In the genomic region with DNA sequence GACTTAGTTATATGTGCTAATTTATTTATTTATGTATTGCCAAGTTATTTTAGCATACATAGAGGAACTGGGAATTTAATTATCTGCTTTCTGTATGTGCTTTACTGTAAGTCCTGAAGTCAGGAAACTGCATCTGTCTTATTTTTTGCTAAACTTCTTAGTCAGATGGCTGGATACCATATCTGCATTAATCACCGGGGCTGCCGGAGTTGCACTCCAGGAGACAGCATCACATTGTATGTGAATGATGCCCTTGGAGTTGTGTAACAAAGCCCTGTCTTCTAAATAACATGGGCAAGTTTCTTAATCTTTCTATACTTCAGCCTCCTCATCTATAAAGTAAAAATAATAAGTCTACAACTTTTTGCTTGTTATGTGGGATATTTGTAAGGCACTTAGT, we compare ENCODE assay signal across 22 cellular contexts.
DNase-seq lines count a peak whose midpoint lies in the region; ATAC-seq and TF ChIP-seq lines count a peak whose summit lies in the region.
"Had no signal": no experiment of that assay in that cellular context is flagged by ENCODE, and none has a peak within 500 bp of the region (broad histone marks: within the 10 kb centered on the region; RNA-seq: fewer than 3 reads in every experiment).

No MANE protein-coding gene starts in this region.

- in situ Hi-C loops in GM13977 (cut with MboI; ENCODE audit: low pct_unique_long_range_greater_than_20kb, low sequenced_read_pairs, unreplicated experiment): no loop called here

- H3T11ph ChIP-seq in H9 (ENCODE audit: low read length): no peak overlapping the region

- no peaks in the 10 kb centered on the region for H3K79me2 ChIP-seq in H9 (ENCODE audit: insufficient read depth, low read length)

- WGBS in H9 (ENCODE audit: extremely low coverage, insufficient read length, low lambda C conversion rate): no CpG with 5 or more reads among the region's 2 CpGs

- H3K27ac Mint-ChIP-seq in HFFc6: peak overlapping the region; percentile 65
- H3K27ac Mint-ChIP-seq in H9: peak overlapping the region in 1 of 3 experiments; percentile 79; a peak in 2 of 7 replicates
- H3K27ac Mint-ChIP-seq: activated naive CD8-positive, alpha-beta T cell treated with anti-CD3 and anti-CD28 coated beads, Interleukin-2, amount 50 U/mL, for 24 hours had no signal

- no peak overlapping the region for H3K9ac ChIP-seq in H9 (ENCODE audit: extremely low read depth, insufficient read length, low read length)
- H3K9ac ChIP-seq: KMS-11 had no signal

- no peak overlapping the region for H3K4me3 ChIP-seq in fibroblast of the aortic adventitia (ENCODE audit: low read depth, low read length)
- H3K4me3 ChIP-seq: right atrium auricular region, SJSA1 had no signal

- no peak overlapping the region for H4K91ac ChIP-seq in H9 (ENCODE audit: insufficient read length, low read depth, low read length)

- H3K4me3 Mint-ChIP-seq in HFFc6 (no peak overlapping the region), H9 (no peak overlapping the region)
- H3K4me3 Mint-ChIP-seq: activated naive CD8-positive, alpha-beta T cell treated with anti-CD3 and anti-CD28 coated beads, Interleukin-2, amount 50 U/mL, for 24 hours had no signal

- H2BK5ac ChIP-seq in H9 (ENCODE audit: insufficient read length, low read length): no peak overlapping the region

- H3K4me2 ChIP-seq in H9 (ENCODE audit: insufficient read depth, insufficient read length, low read length): no peak overlapping the region
- H3K4me2 ChIP-seq: KMS-11 had no signal

- H4K8ac ChIP-seq in H9 (replicated peaks; ENCODE audit: insufficient read length, low read depth, low read length): no peak overlapping the region

- no peaks in the 10 kb centered on the region for H3K27me3 ChIP-seq in H9 (ENCODE audit: insufficient read depth, low read length)
- H3K27me3 ChIP-seq: right atrium auricular region, SJSA1 had no signal

- H3K79me1 ChIP-seq in H9 (ENCODE audit: insufficient read depth, low read depth, low read length, poor library complexity, severe bottlenecking): no peaks in the 10 kb centered on the region

- no peak overlapping the region for H2AK5ac ChIP-seq in H9 (ENCODE audit: insufficient read length, low read length)

- no peak overlapping the region for H3K14ac ChIP-seq in H9 (ENCODE audit: insufficient read depth, low read length)

- H3K36me3 Mint-ChIP-seq in HFFc6 (ENCODE audit: low read depth) (peaks cover 22% of the 10 kb centered on the region), H9 (ENCODE audit: insufficient read depth in 1 of 3, low read depth in 3 of 3) (peaks cover 0 to 21% (median 18%) of the 10 kb centered on the region in 3 experiments; a peak in 5 of 7 replicates)

- no peak overlapping the region for H3K27ac ChIP-seq in H9 (ENCODE audit: insufficient read length, low read depth, low read length)
- H3K27ac ChIP-seq: KMS-11, right atrium auricular region, SJSA1, WERI-Rb-1 had no signal

- no peaks in the 10 kb centered on the region for H3K23me2 ChIP-seq in H9 (ENCODE audit: insufficient read length, low read depth, low read length, poor library complexity, severe bottlenecking)

- intact Hi-C loops in left ventricle myocardium superior (cut with micrococcal nuclease): no loop called here

- H3K4me1 Mint-ChIP-seq in HFFc6 (ENCODE audit: low read depth) (peaks cover 7% of the 10 kb centered on the region), H9 (no peaks in the 10 kb centered on the region)
- H3K4me1 Mint-ChIP-seq: activated naive CD8-positive, alpha-beta T cell treated with anti-CD3 and anti-CD28 coated beads, Interleukin-2, amount 50 U/mL, for 24 hours had no signal

- DNase-seq in HFFc6 (peak; percentile 13), astrocyte of the hippocampus (ENCODE audit: low read depth, low spot score) (peak; percentile 44), fibroblast of the aortic adventitia (ENCODE audit: low read depth) (peak; percentile 81), pons (ENCODE audit: low spot score) (peak; percentile 47), H9 (no peak), left ventricle myocardium superior (no peak), GM13977 (ENCODE audit: low spot score) (no peak)
- DNase-seq: activated CD4-positive, alpha-beta T cell treated with anti-CD3 and anti-CD28 coated beads, Interleukin-2, amount 50 U/mL, for 4 hours; activated CD8-positive, alpha-beta memory T cell treated with anti-CD3 and anti-CD28 coated beads, Interleukin-2, amount 50 U/mL, for 48 hours; activated naive CD8-positive, alpha-beta T cell treated with anti-CD3 and anti-CD28 coated beads, Interleukin-2, amount 50 U/mL, for 24 hours; Caco-2; central memory CD4-positive, alpha-beta T cell; GOT3; head of caudate nucleus; NCI-H1048; NCI-H2029 treated with DMSO at 0.1 percent for 48 hours; occipital lobe; WERI-Rb-1 had no signal

- H2AFZ ChIP-seq in H9 (ENCODE audit: low read length): no peak overlapping the region

- H3K27me3 Mint-ChIP-seq in HFFc6 (ENCODE audit: insufficient read depth) (no peaks in the 10 kb centered on the region), H9 (ENCODE audit: low read depth) (no peaks in the 10 kb centered on the region)
- H3K27me3 Mint-ChIP-seq: activated naive CD8-positive, alpha-beta T cell treated with anti-CD3 and anti-CD28 coated beads, Interleukin-2, amount 50 U/mL, for 24 hours had no signal

- no peak for TF ChIP-seq CTCF in HFFc6 (IDR thresholded peaks at IDR 0.05)
- no peak for TF ChIP-seq CTCF in fibroblast of the aortic adventitia (IDR thresholded peaks at IDR 0.05; ENCODE audit: insufficient read depth, low read length)
- no peak for TF ChIP-seq CTCF in H9 (conservative IDR thresholded peaks at IDR 0.05)
- TF ChIP-seq CTCF in GM13977 (IDR thresholded peaks at IDR 0.05; ENCODE audit: extremely low read depth, insufficient read depth, missing control alignments): no peak

- H4K20me1 ChIP-seq in H9 (ENCODE audit: control insufficient read depth, insufficient read depth, insufficient read length): no peaks in the 10 kb centered on the region

- H3K9me3 ChIP-seq in H9 (ENCODE audit: control insufficient read depth, low read depth, low read length): no peaks in the 10 kb centered on the region
- H3K9me3 ChIP-seq: Caco-2, right atrium auricular region, SJSA1 had no signal

- ATAC-seq in left ventricle myocardium superior (no peak), GM18520 (IDR thresholded peaks at IDR 0.05; ENCODE audit: unreplicated experiment) (no peak)
- ATAC-seq: activated naive CD8-positive, alpha-beta T cell treated with anti-CD3 and anti-CD28 coated beads, Interleukin-2, amount 50 U/mL, for 24 hours had no signal

- no peak overlapping the region for H2BK12ac ChIP-seq in H9 (ENCODE audit: insufficient read length, low read depth, low read length)

- no peak overlapping the region for H3K18ac ChIP-seq in H9 (ENCODE audit: insufficient read length, low read depth, low read length)

- no peak overlapping the region for H4K5ac ChIP-seq in H9 (ENCODE audit: insufficient read length, low read depth, low read length)

- H3K4ac ChIP-seq in H9 (ENCODE audit: low read depth, low read length): no peak overlapping the region

- H3K56ac ChIP-seq in H9 (ENCODE audit: insufficient read length, low read depth, low read length): no peak overlapping the region

- H3K9me3 Mint-ChIP-seq in HFFc6 (no peaks in the 10 kb centered on the region), H9 (no peaks in the 10 kb centered on the region)
- H3K9me3 Mint-ChIP-seq: activated naive CD8-positive, alpha-beta T cell treated with anti-CD3 and anti-CD28 coated beads, Interleukin-2, amount 50 U/mL, for 24 hours had no signal

- H2BK120ac ChIP-seq in H9 (ENCODE audit: low read depth, low read length, poor library complexity, severe bottlenecking): no peak overlapping the region

- no peak overlapping the region for H3K23ac ChIP-seq in H9 (ENCODE audit: insufficient read length, low read depth, low read length)

- no peaks in the 10 kb centered on the region for H3K4me1 ChIP-seq in H9 (ENCODE audit: insufficient read depth, low read length)
- H3K4me1 ChIP-seq: Caco-2, right atrium auricular region, SJSA1 had no signal

- no peak overlapping the region for H2BK20ac ChIP-seq in H9 (ENCODE audit: low read depth, low read length, poor library complexity, severe bottlenecking)

- H2BK15ac ChIP-seq in H9 (ENCODE audit: low read depth, low read length): no peak overlapping the region

Comparison
In these comparisons a context has a peak if more than half of its experiments do, and no peak if none do; other contexts are left out.
1. DNase-seq: peak in HFFc6 (single experiment), astrocyte of the hippocampus (single experiment), fibroblast of the aortic adventitia (single experiment) and pons (single experiment); none in H9 (single experiment), left ventricle myocardium superior (single experiment) and GM13977 (single experiment).